In the genomic region with DNA sequence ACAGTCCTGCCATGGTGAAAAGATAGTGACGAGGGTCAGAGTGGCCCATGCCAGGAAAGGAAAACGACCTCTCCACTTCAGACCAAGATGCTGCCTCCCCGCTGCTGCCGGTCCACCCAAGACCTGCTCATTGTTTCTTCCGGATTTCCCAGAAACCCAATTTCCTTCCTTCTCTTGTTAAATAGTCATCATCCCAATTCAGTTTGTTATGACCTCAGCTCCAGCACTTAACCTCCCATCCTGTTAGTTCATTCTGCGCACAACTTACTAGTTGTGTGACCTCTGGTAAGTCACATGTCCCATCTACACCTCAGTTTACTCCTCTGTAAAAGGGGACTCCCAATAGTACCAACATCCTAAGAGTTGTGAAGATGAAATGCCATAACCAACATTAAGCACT, we compare ENCODE assay signal across 24 cellular contexts. TPM values are rescaled to one million over a fixed set of nuclear protein-coding genes. Genes with fewer than 3 reads are reported as not detected.
DNase-seq lines count a peak whose midpoint lies in the region; ATAC-seq and TF ChIP-seq lines count a peak whose summit lies in the region.
"Had no signal": no experiment of that assay in that cellular context is flagged by ENCODE, and none has a peak within 500 bp of the region (broad histone marks: within the 10 kb centered on the region; RNA-seq: fewer than 3 reads in every experiment).

No MANE protein-coding gene starts in this region.

- no peak overlapping the region for H3K4me3 Mint-ChIP-seq in activated naive CD4-positive, alpha-beta T cell treated with anti-CD3 and anti-CD28 coated beads, Interleukin-2, amount 50 U/mL, for 24 hours
- H3K4me3 Mint-ChIP-seq in activated naive CD4-positive, alpha-beta T cell treated with anti-CD3 and anti-CD28 coated beads, Interleukin-2, amount 10 ng/mL, durations not matched to agents 7 days and 5 days = no peak overlapping the region
- H3K4me3 Mint-ChIP-seq in naive B cell = no peak overlapping the region
- H3K4me3 Mint-ChIP-seq: activated CD4-positive, alpha-beta T cell treated with anti-CD3 and anti-CD28 coated beads, Interleukin-2, amount 10 ng/mL, durations not matched to agents 7 days and 5 days; stimulated activated naive B cell treated with anti-CD40 and anti-IgM and Interleukin-4, amounts not matched to agents 10 μg/mL and 1 μg/mL and 100 μg/mL, for 72 hours had no signal

- intact Hi-C loops in sciatic nerve (cut with DNase I) = no loop called here

- H3K27me3 ChIP-seq in thoracic aorta (replicated peaks; ENCODE audit: insufficient read depth) = no peaks in the 10 kb centered on the region
- H3K27me3 ChIP-seq: BE2C, right lobe of liver had no signal

- no peaks in the 10 kb centered on the region for H3K27me3 Mint-ChIP-seq in activated naive CD4-positive, alpha-beta T cell treated with anti-CD3 and anti-CD28 coated beads, Interleukin-2, amount 50 U/mL, for 24 hours
- no peaks in the 10 kb centered on the region for H3K27me3 Mint-ChIP-seq in activated naive CD4-positive, alpha-beta T cell treated with anti-CD3 and anti-CD28 coated beads, Interleukin-2, amount 10 ng/mL, durations not matched to agents 7 days and 5 days
- no peaks in the 10 kb centered on the region for H3K27me3 Mint-ChIP-seq in naive B cell
- H3K27me3 Mint-ChIP-seq: activated CD4-positive, alpha-beta T cell treated with anti-CD3 and anti-CD28 coated beads, Interleukin-2, amount 10 ng/mL, durations not matched to agents 7 days and 5 days; stimulated activated naive B cell treated with anti-CD40 and anti-IgM and Interleukin-4, amounts not matched to agents 10 μg/mL and 1 μg/mL and 100 μg/mL, for 72 hours had no signal

- no peaks in the 10 kb centered on the region for H3K9me3 Mint-ChIP-seq in activated naive CD4-positive, alpha-beta T cell treated with anti-CD3 and anti-CD28 coated beads, Interleukin-2, amount 50 U/mL, for 24 hours
- H3K9me3 Mint-ChIP-seq in activated naive CD4-positive, alpha-beta T cell treated with anti-CD3 and anti-CD28 coated beads, Interleukin-2, amount 10 ng/mL, durations not matched to agents 7 days and 5 days = no peaks in the 10 kb centered on the region
- H3K9me3 Mint-ChIP-seq in naive B cell = no peaks in the 10 kb centered on the region
- H3K9me3 Mint-ChIP-seq: activated CD4-positive, alpha-beta T cell treated with anti-CD3 and anti-CD28 coated beads, Interleukin-2, amount 10 ng/mL, durations not matched to agents 7 days and 5 days; stimulated activated naive B cell treated with anti-CD40 and anti-IgM and Interleukin-4, amounts not matched to agents 10 μg/mL and 1 μg/mL and 100 μg/mL, for 72 hours had no signal

- TF ChIP-seq CTCF in coronary artery (IDR thresholded peaks at IDR 0.05) = no peak
- no peak for TF ChIP-seq CTCF in thoracic aorta (IDR thresholded peaks at IDR 0.05)

- no peaks in the 10 kb centered on the region for H3K9me3 ChIP-seq in thoracic aorta
- H3K9me3 ChIP-seq: BE2C, right lobe of liver had no signal

- H3K4me1 ChIP-seq in thoracic aorta (ENCODE audit: control insufficient read depth in 1 of 2, low read depth in 2 of 2) = peaks cover 46 to 78% of the 10 kb centered on the region in 2 donors

- DNase-seq in activated naive CD4-positive, alpha-beta T cell treated with anti-CD3 and anti-CD28 coated beads, Interleukin-2, amount 10 ng/mL, durations not matched to agents 7 days and 5 days = no peak
- DNase-seq in coronary artery (ENCODE audit: low spot score) (no peak), naive B cell (no peak), thoracic aorta (ENCODE audit: low spot score) (no peak), sciatic nerve (ENCODE audit: low spot score) (no peak), NCI-H1417 (lab: John Stamatoyannopoulos, UW) (no peak), hippocampal formation (lab: John Stamatoyannopoulos, UW) (no peak)
- DNase-seq: activated CD4-positive, alpha-beta T cell treated with anti-CD3 and anti-CD28 coated beads, Interleukin-2, amount 10 ng/mL, durations not matched to agents 7 days and 5 days; activated CD8-positive, alpha-beta memory T cell treated with anti-CD3 and anti-CD28 coated beads, Interleukin-2, amount 50 U/mL, for 4 hours; activated gamma-delta T cell; BE2C; COR-L47; DND-41; effector CD8-positive, alpha-beta T cell; NCI-H187; NCI-H774; nucleus accumbens; right lobe of liver; stimulated activated naive B cell treated with anti-CD40 and anti-IgM and Interleukin-4, amounts not matched to agents 10 μg/mL and 1 μg/mL and 100 μg/mL, for 72 hours; SW 1271; trophoblast cell had no signal

- peak overlapping the region; percentile 25 to 90 for H3K27ac ChIP-seq in coronary artery
- peak overlapping the region; percentile 80 to 88 for H3K27ac ChIP-seq in thoracic aorta
- H3K27ac ChIP-seq: right lobe of liver had no signal

- peaks cover 26% of the 10 kb centered on the region for H3K4me1 Mint-ChIP-seq in activated naive CD4-positive, alpha-beta T cell treated with anti-CD3 and anti-CD28 coated beads, Interleukin-2, amount 50 U/mL, for 24 hours
- H3K4me1 Mint-ChIP-seq in activated naive CD4-positive, alpha-beta T cell treated with anti-CD3 and anti-CD28 coated beads, Interleukin-2, amount 10 ng/mL, durations not matched to agents 7 days and 5 days = peaks cover 17% of the 10 kb centered on the region
- peaks cover 17 to 30% (median 19%) of the 10 kb centered on the region in 3 donors for H3K4me1 Mint-ChIP-seq in naive B cell

- ATAC-seq in naive B cell (ENCODE audit: low read depth in 2 of 2) (no peak), thoracic aorta (ENCODE audit: insufficient number of reproducible peaks, low FRiP score, low read depth) (no peak), sciatic nerve (no peak)
- ATAC-seq: K562; left lobe of liver; stimulated activated naive B cell treated with anti-CD40 and anti-IgM and Interleukin-4, amounts not matched to agents 10 μg/mL and 1 μg/mL and 100 μg/mL, for 72 hours had no signal

- H3K4me3 ChIP-seq in coronary artery = no peak overlapping the region
- H3K4me3 ChIP-seq in thoracic aorta = no peak overlapping the region
- H3K4me3 ChIP-seq: K562, right lobe of liver had no signal

- CTCF ChIA-PET in activated naive CD4-positive, alpha-beta T cell treated with anti-CD3 and anti-CD28 coated beads, Interleukin-2, amount 10 ng/mL, durations not matched to agents 7 days and 5 days (lab: Charles Lee) = interaction anchor here (0.5 to 15.5 kb wide), 4 partner anchors 11 to 365 kb away, joined by 3 to 508 read pairs (median 38); a partner anchor contains a TSS

- H3K36me3 Mint-ChIP-seq in activated naive CD4-positive, alpha-beta T cell treated with anti-CD3 and anti-CD28 coated beads, Interleukin-2, amount 50 U/mL, for 24 hours = peaks cover 26% of the 10 kb centered on the region
- H3K36me3 Mint-ChIP-seq in activated naive CD4-positive, alpha-beta T cell treated with anti-CD3 and anti-CD28 coated beads, Interleukin-2, amount 10 ng/mL, durations not matched to agents 7 days and 5 days = peaks cover 64% of the 10 kb centered on the region
- H3K36me3 Mint-ChIP-seq in naive B cell = peaks cover 40 to 58% of the 10 kb centered on the region in 2 donors

- H3K27ac Mint-ChIP-seq in activated naive CD4-positive, alpha-beta T cell treated with anti-CD3 and anti-CD28 coated beads, Interleukin-2, amount 50 U/mL, for 24 hours = peak overlapping the region; percentile 31
- no peak overlapping the region for H3K27ac Mint-ChIP-seq in activated naive CD4-positive, alpha-beta T cell treated with anti-CD3 and anti-CD28 coated beads, Interleukin-2, amount 10 ng/mL, durations not matched to agents 7 days and 5 days
- peak overlapping the region in 5 of 6 donors; percentile 25 to 75 (median 42) for H3K27ac Mint-ChIP-seq in naive B cell
- H3K27ac Mint-ChIP-seq: activated CD4-positive, alpha-beta T cell treated with anti-CD3 and anti-CD28 coated beads, Interleukin-2, amount 10 ng/mL, durations not matched to agents 7 days and 5 days had no signal

- H3K36me3 ChIP-seq in thoracic aorta = peaks cover 20% of the 10 kb centered on the region

RNA-seq across cellular contexts. Expression of a gene that starts 29.9 kb away (rescaled TPM):
- 10 to 100 TPM; 18.5 to 39.0 (median 33.0) TPM for polyA plus RNA-seq in naive B cell (ENCODE audit: low read depth in 6 of 6)
- 10 to 100 TPM; 40.1 to 64.5 TPM for total RNA-seq in thoracic aorta
- 38.7 TPM for total RNA-seq in sciatic nerve

RNA-seq across cellular contexts. Expression of a gene that starts 53.0 kb away (rescaled TPM):
- polyA plus RNA-seq in naive B cell (ENCODE audit: low read depth in 6 of 6) = 10 to 100 TPM in 3 of 6 donors, 1 to 10 TPM in 2, not detected in 1; 8.5 to 16.9 (median 10.6) TPM
- total RNA-seq in thoracic aorta = 10 to 100 TPM; 34.5 to 44.4 TPM
- 52.2 TPM for total RNA-seq in sciatic nerve
